10 cellular contexts compared by ENCODE assay signal in genomic region chr7:141231018-141231792, GRCh38.
DNase-seq lines count a peak whose midpoint lies in the region; ATAC-seq and TF ChIP-seq lines count a peak whose summit lies in the region.
"Had no signal": no experiment of that assay in that cellular context is flagged by ENCODE, and none has a peak within 500 bp of the region (broad histone marks: within the 10 kb centered on the region; RNA-seq: fewer than 3 reads in every experiment).

No MANE protein-coding gene starts in this region.

- peak; percentile 75 for DNase-seq in Ammon's horn (ENCODE audit: low spot score)
- peak; percentile 22 for DNase-seq in HK-2 (ENCODE audit: unreplicated experiment)
- peak; percentile 68 for DNase-seq in iPS-NIHi7 (ENCODE audit: extremely low spot score)
- no peak for DNase-seq in activated naive CD4-positive, alpha-beta T cell treated with anti-CD3 and anti-CD28 coated beads, Interleukin-2, amount 10 ng/mL, durations not matched to agents 7 days and 5 days
- DNase-seq in NOMO-1 treated with dmso at 0.1 percent for 144 hours (lab: John Stamatoyannopoulos, UW; ENCODE audit: unreplicated experiment) = no peak

- H3K4me1 Mint-ChIP-seq in activated naive CD4-positive, alpha-beta T cell treated with anti-CD3 and anti-CD28 coated beads, Interleukin-2, amount 10 ng/mL, durations not matched to agents 7 days and 5 days = no peaks in the 10 kb centered on the region

- H3K36me3 Mint-ChIP-seq in activated naive CD4-positive, alpha-beta T cell treated with anti-CD3 and anti-CD28 coated beads, Interleukin-2, amount 10 ng/mL, durations not matched to agents 7 days and 5 days = no peaks in the 10 kb centered on the region
- H3K36me3 Mint-ChIP-seq: activated naive CD8-positive, alpha-beta T cell; IgD-negative memory B cell had no signal

- no peak overlapping the region for H3K27ac Mint-ChIP-seq in activated naive CD4-positive, alpha-beta T cell treated with anti-CD3 and anti-CD28 coated beads, Interleukin-2, amount 10 ng/mL, durations not matched to agents 7 days and 5 days
- H3K27ac Mint-ChIP-seq: activated naive CD8-positive, alpha-beta T cell; IgD-negative memory B cell had no signal

- CTCF ChIA-PET in activated naive CD4-positive, alpha-beta T cell treated with anti-CD3 and anti-CD28 coated beads, Interleukin-2, amount 10 ng/mL, durations not matched to agents 7 days and 5 days (lab: Charles Lee) = no interaction called here

- H3K9me3 Mint-ChIP-seq in activated naive CD4-positive, alpha-beta T cell treated with anti-CD3 and anti-CD28 coated beads, Interleukin-2, amount 10 ng/mL, durations not matched to agents 7 days and 5 days = no peaks in the 10 kb centered on the region

- ATAC-seq in HG03159 (IDR thresholded peaks at IDR 0.05; ENCODE audit: unreplicated experiment) (no peak), HG03196 (IDR thresholded peaks at IDR 0.05; ENCODE audit: unreplicated experiment) (no peak)

- no peak overlapping the region for H3K4me3 Mint-ChIP-seq in activated naive CD4-positive, alpha-beta T cell treated with anti-CD3 and anti-CD28 coated beads, Interleukin-2, amount 10 ng/mL, durations not matched to agents 7 days and 5 days
- H3K4me3 Mint-ChIP-seq: activated naive CD8-positive, alpha-beta T cell had no signal

- no peak overlapping the region for H3K4me3 ChIP-seq in WI38 (ENCODE audit: low read depth, low read length)

- H3K27me3 Mint-ChIP-seq in activated naive CD4-positive, alpha-beta T cell treated with anti-CD3 and anti-CD28 coated beads, Interleukin-2, amount 10 ng/mL, durations not matched to agents 7 days and 5 days = peaks cover 24% of the 10 kb centered on the region

- TF ChIP-seq CTCF in WI38 (IDR thresholded peaks at IDR 0.05; ENCODE audit: low read depth, low read length) = peak; percentile 63

Comparison
In these comparisons a context has a peak if more than half of its experiments do, and no peak if none do; other contexts are left out.
1. DNase-seq: peak in Ammon's horn (single experiment), HK-2 (single experiment) and iPS-NIHi7 (single experiment); none in activated naive CD4-positive, alpha-beta T cell treated with anti-CD3 and anti-CD28 coated beads, Interleukin-2, amount 10 ng/mL, durations not matched to agents 7 days and 5 days (single experiment) and NOMO-1 treated with dmso at 0.1 percent for 144 hours (single experiment).